7 cellular contexts compared by ENCODE assay signal in genomic region chr16:88810166-88810867, GRCh38.
DNase-seq lines count a peak whose midpoint lies in the region; ATAC-seq and TF ChIP-seq lines count a peak whose summit lies in the region.

No MANE protein-coding gene starts in this region.

- peak overlapping the region; percentile 89 for H3K9ac ChIP-seq in OCI-LY1 (ENCODE audit: low read length)

- H3K9me2 ChIP-seq in OCI-LY1 (ENCODE audit: low read depth, low read length) = no peaks in the 10 kb centered on the region

- no peaks in the 10 kb centered on the region; the same call in 1 of the 2 replicates for H3K27me3 ChIP-seq in OCI-LY1 (ENCODE audit: insufficient read depth, low read length)

- peak; percentile 8 for TF ChIP-seq POLR2A in GM18505 (IDR thresholded peaks at IDR 0.05; ENCODE audit: borderline replicate concordance, extremely low read depth, insufficient read depth, insufficient read length)

- no peak for ATAC-seq in GM18505 (IDR thresholded peaks at IDR 0.05; ENCODE audit: unreplicated experiment)
- ATAC-seq in central memory CD8-positive, alpha-beta T cell (replicated peaks; ENCODE audit: extremely low read depth, poor library complexity, severe bottlenecking) = no peak
- ATAC-seq in HG02678 (IDR thresholded peaks at IDR 0.05; ENCODE audit: unreplicated experiment) = no peak
- no peak for ATAC-seq in HG02610 (IDR thresholded peaks at IDR 0.05; ENCODE audit: unreplicated experiment)

- H3K4me1 ChIP-seq in OCI-LY1 (ENCODE audit: insufficient read depth, low read length, severe bottlenecking) = peaks cover 26% of the 10 kb centered on the region

- H3K36me3 ChIP-seq in OCI-LY1 (ENCODE audit: insufficient read depth, low read length) = peaks cover 50% of the 10 kb centered on the region

- H3K4me3 ChIP-seq in OCI-LY1 (ENCODE audit: low read depth, low read length, poor library complexity, severe bottlenecking) = peak overlapping the region; percentile 80

- no peak for TF ChIP-seq CTCF in OCI-LY1 (IDR thresholded peaks at IDR 0.05; ENCODE audit: low read length)
- no peak for TF ChIP-seq CTCF in nephron (IDR thresholded peaks at IDR 0.05; ENCODE audit: unreplicated experiment in 3 of 3)

- DNase-seq in central memory CD8-positive, alpha-beta T cell (ENCODE audit: low spot score in 2 of 2) = no peak
- DNase-seq in medulla oblongata (ENCODE audit: extremely low spot score) = no peak

- peaks cover 4% of the 10 kb centered on the region; the same call in 1 of the 2 replicates for H3F3A ChIP-seq in OCI-LY1 (ENCODE audit: insufficient read depth, low read length)

- H3K79me2 ChIP-seq in OCI-LY1 (ENCODE audit: insufficient read depth, low read length) = no peaks in the 10 kb centered on the region

- peak overlapping the region; percentile 89 for H3K27ac Mint-ChIP-seq in central memory CD8-positive, alpha-beta T cell (ENCODE audit: low read depth)
- H3K27ac Mint-ChIP-seq in nephron = peak overlapping the region in 1 of 3 experiments; percentile 94

- H3K4me2 ChIP-seq in OCI-LY1 (ENCODE audit: low read length) = peak overlapping the region; percentile 91

- no peaks in the 10 kb centered on the region for H4K20me1 ChIP-seq in OCI-LY1 (ENCODE audit: insufficient read depth, low read length)

- H3K9me3 ChIP-seq in OCI-LY1 (ENCODE audit: low read length) = 0 out of 2 replicates have a peak, but pooled peaks cover 6% of the 10 kb centered on the region

- H3K4me1 Mint-ChIP-seq in central memory CD8-positive, alpha-beta T cell = peaks cover 18% of the 10 kb centered on the region
- H3K4me1 Mint-ChIP-seq in nephron = no peaks in the 10 kb centered on the region

- no peak overlapping the region for H2AFZ ChIP-seq in OCI-LY1 (ENCODE audit: low read length)

- peak overlapping the region; percentile 78 for H3K27ac ChIP-seq in OCI-LY1 (ENCODE audit: low read depth, low read length, poor library complexity, severe bottlenecking)

- H3K27me3 Mint-ChIP-seq in central memory CD8-positive, alpha-beta T cell = no peaks in the 10 kb centered on the region
- no peaks in the 10 kb centered on the region for H3K27me3 Mint-ChIP-seq in nephron (ENCODE audit: low read depth)

- H3K9me3 Mint-ChIP-seq in central memory CD8-positive, alpha-beta T cell = no peaks in the 10 kb centered on the region
- H3K9me3 Mint-ChIP-seq in nephron = no peaks in the 10 kb centered on the region

- H3K36me3 Mint-ChIP-seq in central memory CD8-positive, alpha-beta T cell (ENCODE audit: insufficient read depth) = peaks cover 15% of the 10 kb centered on the region
- H3K36me3 Mint-ChIP-seq in nephron (ENCODE audit: low read depth) = peaks cover 5% of the 10 kb centered on the region

- H3K4me3 Mint-ChIP-seq in central memory CD8-positive, alpha-beta T cell = peak overlapping the region; percentile 88
- H3K4me3 Mint-ChIP-seq in nephron = peak overlapping the region; percentile 95
